In genomic region chr1:9824702-9825089, GRCh38 we compare ENCODE assay signal across 8 cellular contexts. TPM values are rescaled to one million over a fixed set of nuclear protein-coding genes. Genes with fewer than 3 reads are reported as not detected.
DNase-seq lines count a peak whose midpoint lies in the region; ATAC-seq and TF ChIP-seq lines count a peak whose summit lies in the region.

No MANE protein-coding gene starts in this region.

- H3K4me3 ChIP-seq in heart right ventricle (peak overlapping the region in 9 of 10 donors; percentile 61 to 94 (median 86)), cardiac fibroblast (replicated peaks in 1 of 2; ENCODE audit: low read depth in 2 of 2, low read length in 2 of 2) (peak overlapping the region; percentile 60 to 61), mucosa of rectum (ENCODE audit: low read length in 2 of 2) (peak overlapping the region; percentile 67 to 87), upper lobe of right lung (peak overlapping the region; percentile 79)

- ATAC-seq in heart right ventricle, result peak in 5 of 8 donors; percentile 1 to 29 (median 5)
- ATAC-seq in Right ventricle myocardium inferior, result no peak
- ATAC-seq in upper lobe of right lung, result no peak
- ATAC-seq in GM21390 (IDR thresholded peaks at IDR 0.05; ENCODE audit: unreplicated experiment), result no peak
- ATAC-seq in GM18498 (IDR thresholded peaks at IDR 0.05; ENCODE audit: unreplicated experiment), result no peak

- peak overlapping the region; percentile 77 to 94 for H3K9ac ChIP-seq in mucosa of rectum (ENCODE audit: low read depth in 1 of 2, low read length in 2 of 2)

- H3K36me3 ChIP-seq in heart right ventricle, result no peaks in the 10 kb centered on the region
- H3K36me3 ChIP-seq in mucosa of rectum (ENCODE audit: control insufficient read depth in 2 of 2, insufficient read depth in 2 of 2, low read length in 2 of 2), result no peaks in the 10 kb centered on the region
- H3K36me3 ChIP-seq in upper lobe of right lung, result no peaks in the 10 kb centered on the region

- intact Hi-C loops in heart right ventricle (cut with DNase I) (no loop called here), Right ventricle myocardium inferior (cut with DNase I) (loop anchor here (5.0 kb wide), 1 partner anchor 53 kb away; no protein-coding TSS in a partner anchor), upper lobe of right lung (cut with DNase I) (no loop called here)

- TF ChIP-seq CTCF in heart right ventricle (IDR thresholded peaks at IDR 0.05), result no peak
- TF ChIP-seq CTCF in cardiac fibroblast (IDR thresholded peaks at IDR 0.05; ENCODE audit: low read depth, low read length), result no peak
- no peak for TF ChIP-seq CTCF in upper lobe of right lung (IDR thresholded peaks at IDR 0.05)

- H3K27ac ChIP-seq in heart right ventricle, result peak overlapping the region; percentile 63 to 88 (median 84)
- peak overlapping the region; percentile 97 to 98 for H3K27ac ChIP-seq in mucosa of rectum (ENCODE audit: low read depth in 2 of 2, low read length in 2 of 2)
- H3K27ac ChIP-seq in upper lobe of right lung, result peak overlapping the region; percentile 69

- 24 to 30% methylated on average over 12 of the region's 12 CpGs for WGBS in heart right ventricle, 2 donors

- H3K4me1 ChIP-seq in heart right ventricle (peaks cover 4 to 41% (median 35%) of the 10 kb centered on the region in 9 donors), mucosa of rectum (ENCODE audit: control insufficient read depth in 2 of 2, insufficient read depth in 2 of 2, low read length in 2 of 2) (peaks cover 29 to 34% of the 10 kb centered on the region in 2 donors), upper lobe of right lung (peaks cover 25% of the 10 kb centered on the region)

- no peak for DNase-seq in heart right ventricle
- no peak for DNase-seq in Right ventricle myocardium inferior (ENCODE audit: missing footprints)
- no peak for DNase-seq in cardiac fibroblast (ENCODE audit: low read depth in 2 of 2)
- DNase-seq in upper lobe of right lung, result no peak
- no peak for DNase-seq in ureter (ENCODE audit: low spot score)

- no peaks in the 10 kb centered on the region for H3K9me3 ChIP-seq in heart right ventricle
- no peaks in the 10 kb centered on the region for H3K9me3 ChIP-seq in mucosa of rectum (ENCODE audit: control insufficient read depth in 2 of 2, low read length in 2 of 2)
- H3K9me3 ChIP-seq in upper lobe of right lung, result no peaks in the 10 kb centered on the region

- H3K27me3 ChIP-seq in heart right ventricle, result no peaks in the 10 kb centered on the region
- H3K27me3 ChIP-seq in mucosa of rectum (ENCODE audit: control insufficient read depth in 2 of 2, insufficient read depth in 2 of 2, low read length in 2 of 2), result no peaks in the 10 kb centered on the region
- no peaks in the 10 kb centered on the region for H3K27me3 ChIP-seq in upper lobe of right lung

RNA-seq across cellular contexts. Expression of gene CLSTN1, which starts 0.9 kb away (rescaled TPM):
- total RNA-seq in heart right ventricle (10 to 100 TPM; 41.7 to 79.8 (median 64.2) TPM), Right ventricle myocardium inferior (52.3 TPM), upper lobe of right lung (71.0 TPM), ureter (75.0 TPM)
- polyA plus RNA-seq in heart right ventricle, result 10 to 100 TPM; 37.1 to 37.4 TPM

Comparison
In these comparisons a context has a peak if more than half of its experiments do, and no peak if none do; other contexts are left out.
1. ATAC-seq: peak in heart right ventricle (5 of 8); none in Right ventricle myocardium inferior (single experiment), upper lobe of right lung (single experiment), GM21390 (single experiment) and GM18498 (single experiment).
2. Peak in every context shown above with its lines, with median percentiles within 50 percentile points of each other: H3K27ac ChIP-seq and H3K4me3 ChIP-seq.